23 cellular contexts compared by ENCODE assay signal in genomic region chr9:128836509-128837145, GRCh38.
"Had no signal": no experiment of that assay in that cellular context is flagged by ENCODE, and none has a peak within 500 bp of the region (broad histone marks: within the 10 kb centered on the region; RNA-seq: fewer than 3 reads in every experiment).

No MANE protein-coding gene starts in this region.

- H3K79me2 ChIP-seq: hepatocyte had no signal

- DNase-seq: cortex of kidney; effector CD8-positive, alpha-beta T cell; foreskin melanocyte; head of caudate nucleus; mesenchymal stem cell; midbrain; nucleus accumbens; ovary; stimulated activated CD4-positive, alpha-beta T cell treated with anti-CD3 and anti-CD28 coated beads, Interleukin-4, amount 100 ng/mL, for 1 hour; stimulated activated CD8-positive, alpha-beta memory T cell treated with anti-CD3 and anti-CD28 coated beads, Interleukin-4, amount 100 ng/mL, for 48 hours; stimulated activated naive CD8-positive, alpha-beta T cell treated with anti-CD3 and anti-CD28 coated beads, Interleukin-15, Interleukin-2, amounts not matched to agents 100 U/mL and 50 U/mL, for 24 hours; thyroid gland; upper lobe of left lung had no signal

- H3K36me3 ChIP-seq: neural progenitor cell, ovary, thyroid gland, vagina had no signal

- H3K9ac ChIP-seq: neural progenitor cell had no signal

- H3K4me2 ChIP-seq: hepatocyte, neural progenitor cell, smooth muscle cell had no signal

- ATAC-seq: natural killer cell treated with Interleukin-12 subunit alpha and Interleukin-12 subunit beta and Interleukin-15 and Interleukin-18, amount 100 ng/mL, for 72 hours; stimulated activated effector memory CD8-positive, alpha-beta T cell treated with anti-CD3 and anti-CD28 coated beads, Interleukin-12 subunit alpha, Interleukin-12 subunit beta, amount 100 ng/mL, for 72 hours; stimulated activated naive CD8-positive, alpha-beta T cell treated with anti-CD3 and anti-CD28 coated beads, Interleukin-15, Interleukin-2, amounts not matched to agents 100 U/mL and 50 U/mL, for 24 hours had no signal

- H3K27me3 ChIP-seq: dorsolateral prefrontal cortex, hepatocyte, neural progenitor cell, ovary, right atrium auricular region, suprapubic skin, thyroid gland, upper lobe of left lung, vagina had no signal

- H2AFZ ChIP-seq: hepatocyte, neural progenitor cell had no signal

- H3K4me3 ChIP-seq: dorsolateral prefrontal cortex, hepatocyte, lung, neural progenitor cell, ovary, right atrium auricular region, smooth muscle cell, suprapubic skin, thyroid gland, upper lobe of left lung, vagina had no signal

- H3K9me3 ChIP-seq: ovary, right atrium auricular region, suprapubic skin, thyroid gland, upper lobe of left lung, vagina had no signal

- H3K4me1 ChIP-seq: neural progenitor cell, right atrium auricular region, suprapubic skin, thyroid gland, upper lobe of left lung, vagina had no signal

- H3K27ac ChIP-seq: dorsolateral prefrontal cortex, hepatocyte, neural progenitor cell, ovary, right atrium auricular region, suprapubic skin, thyroid gland, upper lobe of left lung, vagina had no signal
